15 cellular contexts compared by ENCODE assay signal in genomic region chr9:123395276-123396006, GRCh38. TPM values are rescaled to one million over a fixed set of nuclear protein-coding genes. Genes with fewer than 3 reads are reported as not detected.
DNase-seq lines count a peak whose midpoint lies in the region; ATAC-seq and TF ChIP-seq lines count a peak whose summit lies in the region.
"Had no signal": no experiment of that assay in that cellular context is flagged by ENCODE, and none has a peak within 500 bp of the region (broad histone marks: within the 10 kb centered on the region; RNA-seq: fewer than 3 reads in every experiment).

No MANE protein-coding gene starts in this region.

- H3K4me3 ChIP-seq in Panc1 (ENCODE audit: low read depth in 2 of 2, low read length in 2 of 2), result no peak overlapping the region
- H3K4me3 ChIP-seq: sigmoid colon had no signal

- H3K9me3 ChIP-seq in Panc1 (ENCODE audit: control insufficient read depth, insufficient read depth, low read depth, low read length), result no peaks in the 10 kb centered on the region
- H3K9me3 ChIP-seq: sigmoid colon had no signal

- no peaks in the 10 kb centered on the region for H3K9me3 Mint-ChIP-seq in neural crest cell
- H3K9me3 Mint-ChIP-seq: activated naive CD8-positive, alpha-beta T cell treated with anti-CD3 and anti-CD28 coated beads, Interleukin-2, amount 50 U/mL, for 24 hours had no signal

- in situ Hi-C loops in Panc1 (cut with HindIII; ENCODE audit: low pct_unique_long_range_greater_than_20kb, low sequenced_read_pairs) (no loop called here), GM13977 (cut with MboI; ENCODE audit: low pct_unique_long_range_greater_than_20kb, low sequenced_read_pairs, unreplicated experiment) (no loop called here)

- POLR2A ChIA-PET in Panc1 (lab: Charles Lee), result no interaction called here

- TF ChIP-seq CTCF in Panc1 (IDR thresholded peaks at IDR 0.05) (no peak), neural crest cell (conservative IDR thresholded peaks at IDR 0.05) (no peak), GM13977 (IDR thresholded peaks at IDR 0.05; ENCODE audit: extremely low read depth, insufficient read depth, missing control alignments) (no peak)

- H3K4me1 ChIP-seq in Panc1 (ENCODE audit: control insufficient read depth, insufficient read depth, low read length), result no peaks in the 10 kb centered on the region
- H3K4me1 ChIP-seq: sigmoid colon had no signal

- peaks cover 20% of the 10 kb centered on the region for H3K4me1 Mint-ChIP-seq in neural crest cell
- H3K4me1 Mint-ChIP-seq: activated naive CD8-positive, alpha-beta T cell treated with anti-CD3 and anti-CD28 coated beads, Interleukin-2, amount 50 U/mL, for 24 hours; CD14-positive monocyte had no signal

- intact Hi-C loops in Panc1 (cut with micrococcal nuclease; ENCODE audit: unreplicated experiment), result no loop called here

- peak overlapping the region; percentile 81 for H3K27ac Mint-ChIP-seq in neural crest cell (ENCODE audit: unreplicated experiment)
- H3K27ac Mint-ChIP-seq: activated naive CD8-positive, alpha-beta T cell treated with anti-CD3 and anti-CD28 coated beads, Interleukin-2, amount 50 U/mL, for 24 hours had no signal

- ATAC-seq in Panc1, result 0 out of 2 replicates have a peak, but pooled peaks have one; percentile 29
- no peak for ATAC-seq in HG02884 (IDR thresholded peaks at IDR 0.05; ENCODE audit: unreplicated experiment)
- ATAC-seq: activated CD4-positive, CD25-positive, alpha-beta regulatory T cell treated with anti-CD3 and anti-CD28 coated beads, Interleukin-2, amount 50 U/mL, for 24 hours; activated naive CD8-positive, alpha-beta T cell treated with anti-CD3 and anti-CD28 coated beads, Interleukin-2, amount 50 U/mL, for 24 hours had no signal

- CTCF ChIA-PET in Panc1 (lab: Charles Lee), result no interaction called here

- no peak overlapping the region for H3K27ac ChIP-seq in Panc1 (ENCODE audit: low read length)
- H3K27ac ChIP-seq: sigmoid colon had no signal

- BruUV-seq in Panc1 (replicated peaks; lab: Mats Ljungman, UMichigan), result no TSS peak

- H3K36me3 Mint-ChIP-seq in neural crest cell (ENCODE audit: low read depth), result no peaks in the 10 kb centered on the region

- H3K36me3 ChIP-seq in Panc1 (ENCODE audit: control insufficient read depth, insufficient read depth, low read length), result no peaks in the 10 kb centered on the region
- H3K36me3 ChIP-seq: sigmoid colon had no signal

- H3K4me3 Mint-ChIP-seq in neural crest cell, result no peak overlapping the region
- H3K4me3 Mint-ChIP-seq: activated naive CD8-positive, alpha-beta T cell treated with anti-CD3 and anti-CD28 coated beads, Interleukin-2, amount 50 U/mL, for 24 hours; CD14-positive monocyte had no signal

- H3K27me3 ChIP-seq in Panc1 (ENCODE audit: control insufficient read depth, insufficient read depth, low read length), result no peaks in the 10 kb centered on the region
- H3K27me3 ChIP-seq: sigmoid colon had no signal

- DNase-seq in DMS79 (lab: John Stamatoyannopoulos, UW), result peak; percentile 82
- peak; percentile 73 for DNase-seq in NCI-H1694 treated with DMSO at 0.1 percent for 48 hours (lab: John Stamatoyannopoulos, UW)
- no peak for DNase-seq in Panc1 (ENCODE audit: low read depth, low spot score)
- no peak for DNase-seq in neural crest cell (ENCODE audit: low read depth, low spot score)
- no peak for DNase-seq in GM13977 (ENCODE audit: low spot score)
- no peak for DNase-seq in A172 (ENCODE audit: low spot score)
- no peak for DNase-seq in SIG-M5 (lab: John Stamatoyannopoulos, UW)
- DNase-seq: activated naive CD8-positive, alpha-beta T cell treated with anti-CD3 and anti-CD28 coated beads, Interleukin-2, amount 50 U/mL, for 24 hours; activated T-cell treated with anti-CD3 and anti-CD28 coated beads for 4 hours; dermis blood vessel endothelial cell; Karpas-422; sigmoid colon had no signal

- no peaks in the 10 kb centered on the region for H3K27me3 Mint-ChIP-seq in neural crest cell (ENCODE audit: low read depth)
- H3K27me3 Mint-ChIP-seq: activated naive CD8-positive, alpha-beta T cell treated with anti-CD3 and anti-CD28 coated beads, Interleukin-2, amount 50 U/mL, for 24 hours had no signal

RNA-seq across cellular contexts. Expression of gene CRB2, which starts 39.4 kb away (rescaled TPM):
- total RNA-seq in Panc1 (2021; ENCODE audit: unreplicated experiment) (0.05 TPM), neural crest cell (73.4 and 80.5 TPM in 2 replicates)
- polyA plus RNA-seq in Panc1 (2012; ENCODE audit: insufficient read length), result not detected
- 0.26 TPM in 2 replicates for total RNA-seq in A172 (2014; rRNA removed; shearing (Covaris generic))
- total RNA-seq: dermis blood vessel endothelial cell had no signal
- polyA plus RNA-seq: CD14-positive monocyte had no signal

Comparison
In these comparisons a context has a peak if more than half of its experiments do, and no peak if none do; other contexts are left out.
1. DNase-seq: peak in DMS79 (single experiment) and NCI-H1694 treated with DMSO at 0.1 percent for 48 hours (single experiment); none in Panc1 (single experiment), neural crest cell (single experiment), GM13977 (single experiment), A172 (single experiment) and SIG-M5 (single experiment).
2. RNA of gene CRB2, which starts 39.4 kb away (total RNA-seq): 73.4 to 80.5 TPM in neural crest cell; 0.26 TPM in A172 and 0.05 TPM in Panc1 (single experiment); every median in the first group is over 10 times any median in the second.